In the genomic region with DNA sequence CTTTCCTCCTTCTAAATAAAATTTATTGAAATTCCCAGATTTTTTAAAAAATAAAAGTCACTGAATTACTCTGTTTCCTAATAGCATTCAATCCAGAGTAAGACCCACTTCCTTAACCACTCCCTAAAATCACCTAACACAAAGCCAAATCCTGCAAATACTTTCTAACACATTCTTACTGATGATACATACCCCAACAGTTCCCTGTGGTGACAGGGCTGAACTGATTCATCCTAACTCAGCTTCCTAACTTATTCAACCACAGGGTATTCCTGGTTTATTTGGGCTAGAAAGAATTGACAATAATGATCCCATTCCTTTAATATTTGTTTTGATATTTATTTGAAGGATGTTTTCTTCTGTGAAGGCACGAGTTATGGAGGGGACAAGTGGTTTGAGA, we compare ENCODE assay signal across 13 cellular contexts. TPM values are rescaled to one million over a fixed set of nuclear protein-coding genes. Genes with fewer than 3 reads are reported as not detected.
A peak's percentile ranks its signal among the peaks of the same experiment; 100 is the strongest.
DNase-seq lines count a peak whose midpoint lies in the region; ATAC-seq and TF ChIP-seq lines count a peak whose summit lies in the region.
"Had no signal": no experiment of that assay in that cellular context is flagged by ENCODE, and none has a peak within 500 bp of the region (broad histone marks: within the 10 kb centered on the region; RNA-seq: fewer than 3 reads in every experiment).

No MANE protein-coding gene starts in this region.

- H3K9ac ChIP-seq in adipocyte (ENCODE audit: low read length), result no peak overlapping the region
- H3K9ac ChIP-seq: BLaER1 treated with 17β-estradiol and CSF1 and Interleukin-3, amounts not matched to agents 10 nM and 100 nM had no signal

- in situ Hi-C loops in gastrocnemius medialis (cut with MboI; ENCODE audit: low sequenced_read_pairs in 4 of 4), result no loop called here

- intact Hi-C loops in gastrocnemius medialis (cut with DNase I; ENCODE audit: low total_unique reads), result no loop called here

- no peak for TF ChIP-seq POLR2A in gastrocnemius medialis (IDR thresholded peaks at IDR 0.05)

- no peak for ATAC-seq in gastrocnemius medialis
- no peak for ATAC-seq in GM21737 (IDR thresholded peaks at IDR 0.05; ENCODE audit: unreplicated experiment)

- H3K4me3 ChIP-seq in adipocyte (ENCODE audit: low read length), result peak overlapping the region; percentile 81
- H3K4me3 ChIP-seq in fibroblast of the aortic adventitia (ENCODE audit: low read depth, low read length), result no peak overlapping the region
- peak overlapping the region; percentile 64 to 73 (median 70) for H3K4me3 ChIP-seq in gastrocnemius medialis
- H3K4me3 ChIP-seq: BLaER1 treated with 17β-estradiol and CSF1 and Interleukin-3, amounts not matched to agents 10 nM and 100 nM had no signal

- H3K9me3 ChIP-seq in adipocyte (ENCODE audit: control insufficient read depth, low read length) (peaks cover 98% of the 10 kb centered on the region), gastrocnemius medialis (peaks cover 0 to 43% (median 3%) of the 10 kb centered on the region in 3 donors)

- H3K36me3 ChIP-seq in adipocyte (ENCODE audit: control insufficient read depth, insufficient read depth, low read length, severe bottlenecking) (peaks cover 11% of the 10 kb centered on the region), gastrocnemius medialis (peaks cover 0 to 32% of the 10 kb centered on the region in 2 donors)

- DNase-seq in EH (ENCODE audit: low read depth), result peak; percentile 2
- DNase-seq in adipocyte (ENCODE audit: low read depth), result no peak
- peak; percentile 12 for DNase-seq in fibroblast of the aortic adventitia (ENCODE audit: low read depth)
- no peak for DNase-seq in gastrocnemius medialis
- no peak for DNase-seq in HK-2 (ENCODE audit: unreplicated experiment)
- no peak for DNase-seq in NCI-H2227 (lab: John Stamatoyannopoulos, UW; ENCODE audit: unreplicated experiment)
- DNase-seq in CD1c-positive myeloid dendritic cell (ENCODE audit: extremely low spot score), result no peak
- DNase-seq: effector memory CD4-positive, alpha-beta T cell; NCI-H510A; SHP77 had no signal

- no peaks in the 10 kb centered on the region for H3K27me3 ChIP-seq in adipocyte (replicated peaks; ENCODE audit: control insufficient read depth, insufficient read depth, low read length)
- H3K27me3 ChIP-seq in gastrocnemius medialis, result no peaks in the 10 kb centered on the region
- H3K27me3 ChIP-seq: BLaER1 treated with 17β-estradiol and CSF1 and Interleukin-3, amounts not matched to agents 10 nM and 100 nM had no signal

- H3K4me1 ChIP-seq in adipocyte (ENCODE audit: control insufficient read depth, insufficient read depth, low read length) (no peaks in the 10 kb centered on the region), gastrocnemius medialis (no peaks in the 10 kb centered on the region)
- H3K4me1 ChIP-seq: BLaER1 treated with 17β-estradiol and CSF1 and Interleukin-3, amounts not matched to agents 10 nM and 100 nM had no signal

- no peak overlapping the region for H3K27ac ChIP-seq in gastrocnemius medialis
- H3K27ac ChIP-seq: BLaER1 treated with 17β-estradiol and CSF1 and Interleukin-3, amounts not matched to agents 10 nM and 100 nM; HL-60 had no signal

- TF ChIP-seq CTCF in fibroblast of the aortic adventitia (IDR thresholded peaks at IDR 0.05; ENCODE audit: insufficient read depth, low read length) (no peak), gastrocnemius medialis (IDR thresholded peaks at IDR 0.05 in 4 of 5, conservative IDR thresholded peaks at IDR 0.05 in 1 of 5) (no peak)

RNA-seq across cellular contexts. Expression of gene ZNF300, which starts 40.7 kb away (rescaled TPM):
- total RNA-seq in fibroblast of the aortic adventitia (ENCODE audit: low replicate concordance), result 7.5 and 8.1 TPM in 2 replicates
- under 1 TPM; 0.07 to 0.36 (median 0.25) TPM for total RNA-seq in gastrocnemius medialis

Comparison
In these comparisons a context has a peak if more than half of its experiments do, and no peak if none do; other contexts are left out.
1. DNase-seq: peak in EH (single experiment) and fibroblast of the aortic adventitia (single experiment); none in adipocyte (single experiment), gastrocnemius medialis (0 of 2), HK-2 (single experiment), NCI-H2227 (single experiment) and CD1c-positive myeloid dendritic cell (single experiment).